In genomic region chr1:213122514-213122929, GRCh38 we compare ENCODE assay signal across 8 cellular contexts.
DNase-seq lines count a peak whose midpoint lies in the region; ATAC-seq and TF ChIP-seq lines count a peak whose summit lies in the region.

No MANE protein-coding gene starts in this region.

- no peaks in the 10 kb centered on the region for H3K9me3 ChIP-seq in CD8-positive, alpha-beta T cell (ENCODE audit: low read length)
- no peaks in the 10 kb centered on the region for H3K9me3 ChIP-seq in PC-3 (ENCODE audit: low read length)

- in situ Hi-C loops in KBM-7 (cut with MboI; ENCODE audit: low pct_unique_long_range_greater_than_20kb, low sequenced_read_pairs): no loop called here

- H4K20me1 ChIP-seq in PC-3 (ENCODE audit: low read length): 0 out of 2 replicates have a peak, but pooled peaks cover 4% of the 10 kb centered on the region

- TF ChIP-seq POLR2A in erythroblast (IDR thresholded peaks at IDR 0.05; ENCODE audit: low read length): no peak

- no peak overlapping the region for H2AFZ ChIP-seq in PC-3 (ENCODE audit: low read length)

- H3F3A ChIP-seq in PC-3 (ENCODE audit: low read length, unreplicated experiment): peaks cover 4% of the 10 kb centered on the region

- H3K36me3 ChIP-seq in CD8-positive, alpha-beta T cell (ENCODE audit: insufficient read depth, low read length): peaks cover 4% of the 10 kb centered on the region
- H3K36me3 ChIP-seq in PC-3 (ENCODE audit: low read depth, low read length): no peaks in the 10 kb centered on the region

- peaks cover 6% of the 10 kb centered on the region for H3K4me1 Mint-ChIP-seq in CD8-positive, alpha-beta T cell (ENCODE audit: low read depth)
- H3K4me1 Mint-ChIP-seq in stimulated activated memory B cell treated with anti-CD40 and anti-IgM and Interleukin-4, amounts not matched to agents 10 μg/mL and 1 μg/mL and 100 μg/mL, for 72 hours: no peaks in the 10 kb centered on the region

- H3K27me3 ChIP-seq in CD8-positive, alpha-beta T cell (ENCODE audit: insufficient read depth, low read length): no peaks in the 10 kb centered on the region
- H3K27me3 ChIP-seq in PC-3 (ENCODE audit: low read length): no peaks in the 10 kb centered on the region

- no peaks in the 10 kb centered on the region for H3K27me3 Mint-ChIP-seq in CD8-positive, alpha-beta T cell (ENCODE audit: low read depth)
- no peaks in the 10 kb centered on the region for H3K27me3 Mint-ChIP-seq in stimulated activated memory B cell treated with anti-CD40 and anti-IgM and Interleukin-4, amounts not matched to agents 10 μg/mL and 1 μg/mL and 100 μg/mL, for 72 hours

- no TSS peak for BruUV-seq in PC-3 (replicated peaks; lab: Mats Ljungman, UMichigan)

- H3K27ac ChIP-seq in CD8-positive, alpha-beta T cell (ENCODE audit: low read depth, low read length): no peak overlapping the region
- no peak overlapping the region for H3K27ac ChIP-seq in PC-3 (ENCODE audit: low read length)

- DNase-seq in CD8-positive, alpha-beta T cell: no peak
- DNase-seq in KBM-7: peak; percentile 57
- DNase-seq in PC-3: peak; percentile 89
- peak; percentile 63 to 77 for DNase-seq in erythroblast (lab: John Stamatoyannopoulos, UW)
- peak; percentile 53 for DNase-seq in putamen (ENCODE audit: low spot score)
- DNase-seq in GM19238 (ENCODE audit: insufficient read length, low spot score): no peak

- no peak for ATAC-seq in CD8-positive, alpha-beta T cell
- no peak for ATAC-seq in PC-3
- ATAC-seq in stimulated activated memory B cell treated with anti-CD40 and anti-IgM and Interleukin-4, amounts not matched to agents 10 μg/mL and 1 μg/mL and 100 μg/mL, for 72 hours: no peak
- no peak for ATAC-seq in HG03469 (IDR thresholded peaks at IDR 0.05; ENCODE audit: unreplicated experiment)

- TF ChIP-seq CTCF in CD8-positive, alpha-beta T cell (IDR thresholded peaks at IDR 0.05): peak; percentile 72
- TF ChIP-seq CTCF in PC-3 (conservative IDR thresholded peaks at IDR 0.05; ENCODE audit: low read depth, low read length): peak; percentile 74

- intact Hi-C loops in CD8-positive, alpha-beta T cell (cut with DNase I, micrococcal nuclease): loop anchor here in 1 of 2 experiments (5.0 to 10.0 kb wide), 2 partner anchors 1142 to 1205 kb away; no protein-coding TSS in a partner anchor
- intact Hi-C loops in PC-3 (cut with micrococcal nuclease): loop anchor here (1.0 to 10.0 kb wide), 7 partner anchors 58 to 1000 kb away; partner anchors contain the start of gene ANGEL2

- H3K4me2 ChIP-seq in PC-3 (ENCODE audit: low read length): peak overlapping the region; percentile 63

- CTCF ChIA-PET in CD8-positive, alpha-beta T cell (lab: Charles Lee): interaction anchor here (0.7 to 1.6 kb wide), 6 partner anchors 14 to 92 kb away, joined by 3 to 4 read pairs (median 4); no protein-coding TSS in a partner anchor
- CTCF ChIA-PET in PC-3 (lab: Charles Lee): no interaction called here

- H3K36me3 Mint-ChIP-seq in CD8-positive, alpha-beta T cell: peaks cover 8% of the 10 kb centered on the region
- peaks cover 6% of the 10 kb centered on the region for H3K36me3 Mint-ChIP-seq in stimulated activated memory B cell treated with anti-CD40 and anti-IgM and Interleukin-4, amounts not matched to agents 10 μg/mL and 1 μg/mL and 100 μg/mL, for 72 hours

- no peaks in the 10 kb centered on the region for H3K4me1 ChIP-seq in CD8-positive, alpha-beta T cell (ENCODE audit: insufficient read depth, low read length)
- peaks cover 62% of the 10 kb centered on the region for H3K4me1 ChIP-seq in PC-3 (ENCODE audit: insufficient read depth, low read length)

- H3K27ac Mint-ChIP-seq in CD8-positive, alpha-beta T cell: no peak overlapping the region
- no peak overlapping the region for H3K27ac Mint-ChIP-seq in stimulated activated memory B cell treated with anti-CD40 and anti-IgM and Interleukin-4, amounts not matched to agents 10 μg/mL and 1 μg/mL and 100 μg/mL, for 72 hours

- no peaks in the 10 kb centered on the region for H3K9me2 ChIP-seq in PC-3 (replicated peaks; ENCODE audit: low read length)

- POLR2A ChIA-PET in CD8-positive, alpha-beta T cell (lab: Charles Lee): no interaction called here
- POLR2A ChIA-PET in PC-3 (lab: Charles Lee; ENCODE audit: unreplicated experiment): no interaction called here

- H3K79me2 ChIP-seq in PC-3 (ENCODE audit: low read length): peaks cover 14% of the 10 kb centered on the region; the same call in 1 of the 2 replicates

- no peak overlapping the region for H3K4me3 Mint-ChIP-seq in CD8-positive, alpha-beta T cell
- H3K4me3 Mint-ChIP-seq in stimulated activated memory B cell treated with anti-CD40 and anti-IgM and Interleukin-4, amounts not matched to agents 10 μg/mL and 1 μg/mL and 100 μg/mL, for 72 hours: no peak overlapping the region

- H3K4me3 ChIP-seq in CD8-positive, alpha-beta T cell (ENCODE audit: low read depth, low read length): no peak overlapping the region
- no peak overlapping the region for H3K4me3 ChIP-seq in PC-3 (ENCODE audit: low read length)

- H3K9me3 Mint-ChIP-seq in CD8-positive, alpha-beta T cell: no peaks in the 10 kb centered on the region
- H3K9me3 Mint-ChIP-seq in stimulated activated memory B cell treated with anti-CD40 and anti-IgM and Interleukin-4, amounts not matched to agents 10 μg/mL and 1 μg/mL and 100 μg/mL, for 72 hours: no peaks in the 10 kb centered on the region

- H3K9ac ChIP-seq in PC-3 (ENCODE audit: low read length): no peak overlapping the region

Comparison
In these comparisons a context has a peak if more than half of its experiments do, and no peak if none do; other contexts are left out.
1. DNase-seq: peak in KBM-7 (single experiment), PC-3 (single experiment), erythroblast (2 of 2) and putamen (single experiment); none in CD8-positive, alpha-beta T cell (0 of 7) and GM19238 (single experiment).